In genomic region chr7:94491410-94491809, GRCh38 we compare ENCODE assay signal across 34 cellular contexts.
"Had no signal": no experiment of that assay in that cellular context is flagged by ENCODE, and none has a peak within 500 bp of the region (broad histone marks: within the 10 kb centered on the region; RNA-seq: fewer than 3 reads in every experiment).

No MANE protein-coding gene starts in this region.

- H3K4me3 ChIP-seq: MG63 had no signal

- DNase-seq: Karpas-422, Kasumi-1, MG63, MM.1S, MV-4-11, NCI-H1048, NCI-H1092, NCI-H1092 treated with DMSO at 0.1 percent for 48 hours, NCI-H1105, NCI-H1105 treated with DMSO at 0.1 percent for 48 hours, NCI-H1417, NCI-H1417 treated with DMSO at 0.1 percent for 48 hours, NCI-H1436, NCI-H1436 treated with DMSO at 0.1 percent for 48 hours, NCI-H146, NCI-H1694, NCI-H1694 treated with DMSO at 0.1 percent for 48 hours, NCI-H187, NCI-H187 treated with DMSO at 0.1 percent for 48 hours, NCI-H1930, NCI-H2029, NCI-H2029 treated with DMSO at 0.1 percent for 48 hours, NCI-H2081, NCI-H2081 treated with DMSO at 0.1 percent for 48 hours, NCI-H2107, NCI-H2171, NCI-H2171 treated with DMSO at 0.1 percent for 48 hours, NCI-H2227 treated with DMSO at 0.1 percent for 48 hours, NCI-H226, NCI-H345, NCI-H446, NCI-H446 treated with DMSO at 0.1 percent for 48 hours, NCI-H510A, NCI-H510A treated with DMSO at 0.1 percent for 48 hours had no signal

- H3K9me3 ChIP-seq: MG63 had no signal

- H3K27me3 ChIP-seq: MG63 had no signal

- H3K36me3 ChIP-seq: MG63 had no signal
